In genomic region chr6:9025223-9025622, GRCh38 we compare ENCODE assay signal across 22 cellular contexts.
DNase-seq lines count a peak whose midpoint lies in the region; ATAC-seq and TF ChIP-seq lines count a peak whose summit lies in the region.
"Had no signal": no experiment of that assay in that cellular context is flagged by ENCODE, and none has a peak within 500 bp of the region (broad histone marks: within the 10 kb centered on the region; RNA-seq: fewer than 3 reads in every experiment).

No MANE protein-coding gene starts in this region.

- H3K9me3 ChIP-seq in adipocyte (ENCODE audit: control insufficient read depth, low read length) = peaks cover 8% of the 10 kb centered on the region
- H3K9me3 ChIP-seq in testis = no peaks in the 10 kb centered on the region
- peaks cover 6% of the 10 kb centered on the region for H3K9me3 ChIP-seq in endodermal cell (ENCODE audit: control insufficient read depth, low read length)

- peaks cover 7% of the 10 kb centered on the region for H3K27me3 ChIP-seq in adipocyte (replicated peaks; ENCODE audit: control insufficient read depth, insufficient read depth, low read length)
- no peaks in the 10 kb centered on the region for H3K27me3 ChIP-seq in testis
- H3K27me3 ChIP-seq in endodermal cell (ENCODE audit: control insufficient read depth, insufficient read depth, low read length, poor library complexity, severe bottlenecking) = no peaks in the 10 kb centered on the region

- intact Hi-C loops in testis (cut with DNase I; ENCODE audit: low total_unique reads) = no loop called here

- no peaks in the 10 kb centered on the region for H3K9me3 Mint-ChIP-seq in activated T-cell treated with anti-CD3 and anti-CD28 coated beads, Interleukin-2, amount 50 U/mL, for 24 hours
- peaks cover 14% of the 10 kb centered on the region for H3K9me3 Mint-ChIP-seq in endodermal cell

- ATAC-seq in GM18858 (IDR thresholded peaks at IDR 0.05; ENCODE audit: unreplicated experiment) = no peak
- ATAC-seq: left lobe of liver had no signal

- peak overlapping the region; percentile 9 for H3K27ac Mint-ChIP-seq in activated T-cell treated with anti-CD3 and anti-CD28 coated beads, Interleukin-2, amount 50 U/mL, for 24 hours
- no peak overlapping the region for H3K27ac Mint-ChIP-seq in endodermal cell
- H3K27ac Mint-ChIP-seq: brain had no signal

- no peak for DNase-seq in activated T-cell treated with anti-CD3 and anti-CD28 coated beads, Interleukin-2, amount 50 U/mL, for 24 hours
- no peak for DNase-seq in activated T-cell treated with anti-CD3 and anti-CD28 coated beads, Interleukin-2, amount 50 U/mL, for 48 hours
- DNase-seq in Jurkat, Clone E6-1 (ENCODE audit: low read depth, low spot score) = peak; percentile 29
- DNase-seq in adipocyte (ENCODE audit: low read depth) (no peak), testis (peak; percentile 45), endodermal cell (no peak)
- no peak for DNase-seq in stimulated activated CD8-positive, alpha-beta memory T cell treated with anti-CD3 and anti-CD28 coated beads, Interleukin-4, amount 100 ng/mL, for 48 hours
- DNase-seq: ACHN; activated CD4-positive, CD25-positive, alpha-beta regulatory T cell treated with anti-CD3 and anti-CD28 coated beads, Interleukin-2, amount 50 U/mL, for 72 hours; DMS 273 treated with DMSO at 0.1 percent for 48 hours; effector CD4-positive, alpha-beta T cell; foreskin melanocyte; IMR-90; NCI-H1417; NCI-H2081 treated with DMSO at 0.1 percent for 48 hours; NCI-H446; PC-9; SHP77 had no signal

- H3K4me1 Mint-ChIP-seq in activated T-cell treated with anti-CD3 and anti-CD28 coated beads, Interleukin-2, amount 50 U/mL, for 24 hours (ENCODE audit: low read depth) = peaks cover 7% of the 10 kb centered on the region
- no peaks in the 10 kb centered on the region for H3K4me1 Mint-ChIP-seq in endodermal cell
- H3K4me1 Mint-ChIP-seq: brain had no signal

- H3K27ac ChIP-seq in testis = no peak overlapping the region
- H3K27ac ChIP-seq in endodermal cell (ENCODE audit: low read depth, low read length) = no peak overlapping the region
- H3K27ac ChIP-seq: PC-9, skin epidermis had no signal

- H3K4me3 Mint-ChIP-seq in activated T-cell treated with anti-CD3 and anti-CD28 coated beads, Interleukin-2, amount 50 U/mL, for 24 hours = peak overlapping the region; percentile 48
- no peak overlapping the region for H3K4me3 Mint-ChIP-seq in endodermal cell
- H3K4me3 Mint-ChIP-seq: brain had no signal

- no peak for TF ChIP-seq POLR2A in testis (IDR thresholded peaks at IDR 0.05)

- peaks cover 9% of the 10 kb centered on the region for H3K27me3 Mint-ChIP-seq in activated T-cell treated with anti-CD3 and anti-CD28 coated beads, Interleukin-2, amount 50 U/mL, for 24 hours
- no peaks in the 10 kb centered on the region for H3K27me3 Mint-ChIP-seq in endodermal cell (ENCODE audit: insufficient read depth)

- 62 to 72% methylated on average over 12 of the region's 12 CpGs for WGBS in testis, 2 donors
- WGBS in endodermal cell (ENCODE audit: insufficient coverage in 1 of 2, insufficient read length in 1 of 2), 2 experiments = 94 to 95% methylated on average over 8 to 12 of the region's 12 CpGs

- no peak overlapping the region for H3K4me3 ChIP-seq in Jurkat, Clone E6-1 (ENCODE audit: low read length)
- H3K4me3 ChIP-seq in adipocyte (ENCODE audit: low read length) = peak overlapping the region; percentile 69
- H3K4me3 ChIP-seq in testis = no peak overlapping the region
- H3K4me3 ChIP-seq in endodermal cell (ENCODE audit: low read length) = no peak overlapping the region
- H3K4me3 ChIP-seq: PC-9, skin epidermis had no signal

- H3K36me3 Mint-ChIP-seq in activated T-cell treated with anti-CD3 and anti-CD28 coated beads, Interleukin-2, amount 50 U/mL, for 24 hours (ENCODE audit: low read depth) = no peaks in the 10 kb centered on the region
- H3K36me3 Mint-ChIP-seq in endodermal cell (ENCODE audit: low read depth) = no peaks in the 10 kb centered on the region
- H3K36me3 Mint-ChIP-seq: brain had no signal

- no peak overlapping the region for H3K9ac ChIP-seq in adipocyte (ENCODE audit: low read length)
- no peak overlapping the region for H3K9ac ChIP-seq in endodermal cell (ENCODE audit: extremely low read depth, low read length, poor library complexity, severe bottlenecking)

- H3K36me3 ChIP-seq in adipocyte (ENCODE audit: control insufficient read depth, insufficient read depth, low read length, severe bottlenecking) (no peaks in the 10 kb centered on the region), testis (ENCODE audit: low read depth, missing control alignments) (no peaks in the 10 kb centered on the region), endodermal cell (ENCODE audit: control insufficient read depth, insufficient read depth, low read length) (no peaks in the 10 kb centered on the region)

- TF ChIP-seq CTCF in testis (IDR thresholded peaks at IDR 0.05) (no peak), endodermal cell (conservative IDR thresholded peaks at IDR 0.05) (no peak)

- no peaks in the 10 kb centered on the region for H3K4me1 ChIP-seq in adipocyte (ENCODE audit: control insufficient read depth, insufficient read depth, low read length)
- no peaks in the 10 kb centered on the region for H3K4me1 ChIP-seq in testis
- H3K4me1 ChIP-seq in endodermal cell (ENCODE audit: control insufficient read depth, insufficient read depth, low read length) = no peaks in the 10 kb centered on the region

Comparison
In these comparisons a context has a peak if more than half of its experiments do, and no peak if none do; other contexts are left out.
1. DNase-seq: peak in Jurkat, Clone E6-1 (single experiment) and testis (single experiment); none in activated T-cell treated with anti-CD3 and anti-CD28 coated beads, Interleukin-2, amount 50 U/mL, for 24 hours (single experiment), activated T-cell treated with anti-CD3 and anti-CD28 coated beads, Interleukin-2, amount 50 U/mL, for 48 hours (0 of 2), adipocyte (single experiment), endodermal cell (single experiment) and stimulated activated CD8-positive, alpha-beta memory T cell treated with anti-CD3 and anti-CD28 coated beads, Interleukin-4, amount 100 ng/mL, for 48 hours (single experiment).